ENCODE assay signal across 1 cellular context in the genomic region with DNA sequence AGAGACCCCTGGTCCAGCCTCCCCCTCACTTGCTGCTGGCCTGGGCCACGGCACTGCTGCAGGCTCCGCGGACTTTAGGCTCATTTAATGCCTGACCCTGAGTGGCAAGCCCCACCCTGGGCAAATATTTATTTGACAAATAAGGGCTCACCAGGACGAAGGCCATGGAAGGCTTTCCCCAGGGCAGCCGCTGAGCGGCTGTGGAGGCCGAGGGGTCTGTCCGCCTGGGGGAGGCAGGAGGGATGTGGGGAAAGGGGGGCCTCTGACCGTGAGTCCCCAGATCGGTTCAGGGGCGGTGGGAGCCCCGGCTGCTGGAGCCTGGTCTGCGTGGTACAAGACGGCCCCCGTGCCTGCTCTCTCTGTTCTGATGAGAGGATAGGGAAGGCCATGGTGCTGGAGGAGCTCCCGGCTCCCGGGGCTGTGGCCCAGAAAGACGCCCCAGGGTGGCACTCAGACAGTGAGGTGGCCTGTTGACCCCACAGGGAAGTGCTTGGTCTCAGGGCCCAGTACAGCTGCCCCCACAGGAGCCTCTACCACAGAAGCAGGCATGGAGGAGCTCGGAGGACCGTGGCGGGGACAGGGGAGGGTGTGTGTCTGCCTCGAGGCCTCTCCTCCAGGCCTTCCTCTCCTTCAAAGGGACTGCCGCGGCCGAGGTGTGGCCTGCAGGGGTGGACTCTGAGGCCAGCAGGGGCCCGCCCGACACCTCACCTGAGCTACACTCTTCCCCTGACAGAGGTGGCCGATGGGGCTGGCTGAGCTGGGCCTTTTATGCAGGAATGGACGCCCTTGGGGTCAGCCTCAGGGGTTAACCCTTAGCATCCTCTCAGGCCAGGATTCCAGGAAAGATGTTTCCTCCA.
TF ChIP-seq lines count a peak whose summit lies in the region.

No MANE protein-coding gene starts in this region.

TF ChIP-seq in HepG2, 621 proteins besides CTCF, POLR2A, EP300 and RAD21 (continued from another document and continues in another):
- TF ChIP-seq TAF1 (CRISPR knock-in tag; IDR thresholded peaks at IDR 0.05): no peak; the same call in 1 of the 2 replicates
- no peak for TF ChIP-seq SUZ12 (IDR thresholded peaks at IDR 0.05; ENCODE audit: low read depth, low read length)
- TF ChIP-seq SP5 (CRISPR knock-in tag; IDR thresholded peaks at IDR 0.05; ENCODE audit: borderline replicate concordance, low read depth): peak; percentile 91
- TF ChIP-seq ZNF557 (CRISPR knock-in tag; IDR thresholded peaks at IDR 0.05): no peak
- TF ChIP-seq, protein P1, sequence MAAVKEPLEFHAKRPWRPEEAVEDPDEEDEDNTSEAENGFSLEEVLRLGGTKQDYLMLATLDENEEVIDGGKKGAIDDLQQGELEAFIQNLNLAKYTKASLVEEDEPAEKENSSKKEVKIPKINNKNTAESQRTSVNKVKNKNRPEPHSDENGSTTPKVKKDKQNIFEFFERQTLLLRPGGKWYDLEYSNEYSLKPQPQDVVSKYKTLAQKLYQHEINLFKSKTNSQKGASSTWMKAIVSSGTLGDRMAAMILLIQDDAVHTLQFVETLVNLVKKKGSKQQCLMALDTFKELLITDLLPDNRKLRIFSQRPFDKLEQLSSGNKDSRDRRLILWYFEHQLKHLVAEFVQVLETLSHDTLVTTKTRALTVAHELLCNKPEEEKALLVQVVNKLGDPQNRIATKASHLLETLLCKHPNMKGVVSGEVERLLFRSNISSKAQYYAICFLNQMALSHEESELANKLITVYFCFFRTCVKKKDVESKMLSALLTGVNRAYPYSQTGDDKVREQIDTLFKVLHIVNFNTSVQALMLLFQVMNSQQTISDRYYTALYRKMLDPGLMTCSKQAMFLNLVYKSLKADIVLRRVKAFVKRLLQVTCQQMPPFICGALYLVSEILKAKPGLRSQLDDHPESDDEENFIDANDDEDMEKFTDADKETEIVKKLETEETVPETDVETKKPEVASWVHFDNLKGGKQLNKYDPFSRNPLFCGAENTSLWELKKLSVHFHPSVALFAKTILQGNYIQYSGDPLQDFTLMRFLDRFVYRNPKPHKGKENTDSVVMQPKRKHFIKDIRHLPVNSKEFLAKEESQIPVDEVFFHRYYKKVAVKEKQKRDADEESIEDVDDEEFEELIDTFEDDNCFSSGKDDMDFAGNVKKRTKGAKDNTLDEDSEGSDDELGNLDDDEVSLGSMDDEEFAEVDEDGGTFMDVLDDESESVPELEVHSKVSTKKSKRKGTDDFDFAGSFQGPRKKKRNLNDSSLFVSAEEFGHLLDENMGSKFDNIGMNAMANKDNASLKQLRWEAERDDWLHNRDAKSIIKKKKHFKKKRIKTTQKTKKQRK (IDR thresholded peaks at IDR 0.05; ENCODE audit: low read length): no peak
- TF ChIP-seq ZNF12 (CRISPR knock-in tag; IDR thresholded peaks at IDR 0.05): peak; percentile 25; the same call in 1 of the 2 replicates
- no peak for TF ChIP-seq HBP1 (CRISPR knock-in tag; IDR thresholded peaks at IDR 0.05; ENCODE audit: low read depth)
- TF ChIP-seq ZNF746 (CRISPR knock-in tag; IDR thresholded peaks at IDR 0.05): peak; percentile 45; the same call in 1 of the 2 replicates
- peak; percentile 48; the same call in 1 of the 2 replicates for TF ChIP-seq KMT2B (CRISPR knock-in tag; IDR thresholded peaks at IDR 0.05)
- TF ChIP-seq, protein P2, sequence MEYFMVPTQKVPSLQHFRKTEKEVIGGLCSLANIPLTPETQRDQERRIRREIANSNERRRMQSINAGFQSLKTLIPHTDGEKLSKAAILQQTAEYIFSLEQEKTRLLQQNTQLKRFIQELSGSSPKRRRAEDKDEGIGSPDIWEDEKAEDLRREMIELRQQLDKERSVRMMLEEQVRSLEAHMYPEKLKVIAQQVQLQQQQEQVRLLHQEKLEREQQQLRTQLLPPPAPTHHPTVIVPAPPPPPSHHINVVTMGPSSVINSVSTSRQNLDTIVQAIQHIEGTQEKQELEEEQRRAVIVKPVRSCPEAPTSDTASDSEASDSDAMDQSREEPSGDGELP (IDR thresholded peaks at IDR 0.05; ENCODE audit: borderline replicate concordance, low read depth): peak; percentile 38; the same call in 1 of the 2 replicates
- peak; percentile 60 for TF ChIP-seq SP4 (CRISPR knock-in tag; IDR thresholded peaks at IDR 0.05)
- TF ChIP-seq MLLT10 (CRISPR knock-in tag; IDR thresholded peaks at IDR 0.05): no peak
- TF ChIP-seq ZNF333 (CRISPR knock-in tag; IDR thresholded peaks at IDR 0.05; ENCODE audit: borderline replicate concordance): no peak; the same call in 1 of the 2 replicates
- 0 out of 2 replicates have a peak, but pooled peaks have one; percentile 49 for TF ChIP-seq ZNF850 (CRISPR knock-in tag; conservative IDR thresholded peaks at IDR 0.05)
- TF ChIP-seq ZNF598 (CRISPR knock-in tag; IDR thresholded peaks at IDR 0.05; ENCODE audit: borderline replicate concordance): no peak
- TF ChIP-seq, protein P3, sequence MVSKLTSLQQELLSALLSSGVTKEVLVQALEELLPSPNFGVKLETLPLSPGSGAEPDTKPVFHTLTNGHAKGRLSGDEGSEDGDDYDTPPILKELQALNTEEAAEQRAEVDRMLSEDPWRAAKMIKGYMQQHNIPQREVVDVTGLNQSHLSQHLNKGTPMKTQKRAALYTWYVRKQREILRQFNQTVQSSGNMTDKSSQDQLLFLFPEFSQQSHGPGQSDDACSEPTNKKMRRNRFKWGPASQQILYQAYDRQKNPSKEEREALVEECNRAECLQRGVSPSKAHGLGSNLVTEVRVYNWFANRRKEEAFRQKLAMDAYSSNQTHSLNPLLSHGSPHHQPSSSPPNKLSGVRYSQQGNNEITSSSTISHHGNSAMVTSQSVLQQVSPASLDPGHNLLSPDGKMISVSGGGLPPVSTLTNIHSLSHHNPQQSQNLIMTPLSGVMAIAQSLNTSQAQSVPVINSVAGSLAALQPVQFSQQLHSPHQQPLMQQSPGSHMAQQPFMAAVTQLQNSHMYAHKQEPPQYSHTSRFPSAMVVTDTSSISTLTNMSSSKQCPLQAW (CRISPR knock-in tag; IDR thresholded peaks at IDR 0.05): peak; percentile 86
- TF ChIP-seq, protein P4, sequence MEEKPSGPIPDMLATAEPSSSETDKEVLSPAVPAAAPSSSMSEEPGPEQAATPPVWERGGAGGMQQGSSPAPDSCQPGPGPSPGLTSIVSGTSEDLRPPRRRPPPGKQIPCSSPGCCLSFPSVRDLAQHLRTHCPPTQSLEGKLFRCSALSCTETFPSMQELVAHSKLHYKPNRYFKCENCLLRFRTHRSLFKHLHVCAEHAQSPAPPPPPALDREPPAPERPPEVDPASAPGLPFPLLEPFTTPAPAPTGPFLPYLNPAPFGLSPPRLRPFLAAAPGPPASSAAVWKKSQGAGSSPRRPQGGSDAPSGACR (CRISPR knock-in tag; IDR thresholded peaks at IDR 0.05): no peak
- no peak for TF ChIP-seq MZF1 (CRISPR knock-in tag; IDR thresholded peaks at IDR 0.05; ENCODE audit: borderline replicate concordance)
- TF ChIP-seq ZNF20 (CRISPR knock-in tag; IDR thresholded peaks at IDR 0.05): no peak
- peak; percentile 54; the same call in 1 of the 2 replicates for TF ChIP-seq BRF2 (CRISPR knock-in tag; IDR thresholded peaks at IDR 0.05)
- TF ChIP-seq CAMTA2 (CRISPR knock-in tag; IDR thresholded peaks at IDR 0.05; ENCODE audit: borderline replicate concordance): no peak
- TF ChIP-seq TEF (CRISPR knock-in tag; IDR thresholded peaks at IDR 0.05): no peak
- TF ChIP-seq SP1 (IDR thresholded peaks at IDR 0.05): no peak
- peak; percentile 36; the same call in 1 of the 2 replicates for TF ChIP-seq SP1 (CRISPR knock-in tag; IDR thresholded peaks at IDR 0.05)
- TF ChIP-seq SP2 (CRISPR knock-in tag; IDR thresholded peaks at IDR 0.05): no peak
- peak; percentile 85 for TF ChIP-seq DPF2 (CRISPR knock-in tag; IDR thresholded peaks at IDR 0.05; ENCODE audit: borderline replicate concordance, low read depth)
- 0 out of 2 replicates have a peak, but pooled peaks have one; percentile 75 for TF ChIP-seq ZNF337 (CRISPR knock-in tag; IDR thresholded peaks at IDR 0.05; ENCODE audit: borderline replicate concordance, low read depth)
- TF ChIP-seq MIXL1 (CRISPR knock-in tag; IDR thresholded peaks at IDR 0.05): peak; percentile 68
- TF ChIP-seq SMC3 (IDR thresholded peaks at IDR 0.05; ENCODE audit: low read length): no peak
- no peak for TF ChIP-seq ZNF674 (CRISPR knock-in tag; IDR thresholded peaks at IDR 0.05; ENCODE audit: low read depth)
- TF ChIP-seq, protein P5, sequence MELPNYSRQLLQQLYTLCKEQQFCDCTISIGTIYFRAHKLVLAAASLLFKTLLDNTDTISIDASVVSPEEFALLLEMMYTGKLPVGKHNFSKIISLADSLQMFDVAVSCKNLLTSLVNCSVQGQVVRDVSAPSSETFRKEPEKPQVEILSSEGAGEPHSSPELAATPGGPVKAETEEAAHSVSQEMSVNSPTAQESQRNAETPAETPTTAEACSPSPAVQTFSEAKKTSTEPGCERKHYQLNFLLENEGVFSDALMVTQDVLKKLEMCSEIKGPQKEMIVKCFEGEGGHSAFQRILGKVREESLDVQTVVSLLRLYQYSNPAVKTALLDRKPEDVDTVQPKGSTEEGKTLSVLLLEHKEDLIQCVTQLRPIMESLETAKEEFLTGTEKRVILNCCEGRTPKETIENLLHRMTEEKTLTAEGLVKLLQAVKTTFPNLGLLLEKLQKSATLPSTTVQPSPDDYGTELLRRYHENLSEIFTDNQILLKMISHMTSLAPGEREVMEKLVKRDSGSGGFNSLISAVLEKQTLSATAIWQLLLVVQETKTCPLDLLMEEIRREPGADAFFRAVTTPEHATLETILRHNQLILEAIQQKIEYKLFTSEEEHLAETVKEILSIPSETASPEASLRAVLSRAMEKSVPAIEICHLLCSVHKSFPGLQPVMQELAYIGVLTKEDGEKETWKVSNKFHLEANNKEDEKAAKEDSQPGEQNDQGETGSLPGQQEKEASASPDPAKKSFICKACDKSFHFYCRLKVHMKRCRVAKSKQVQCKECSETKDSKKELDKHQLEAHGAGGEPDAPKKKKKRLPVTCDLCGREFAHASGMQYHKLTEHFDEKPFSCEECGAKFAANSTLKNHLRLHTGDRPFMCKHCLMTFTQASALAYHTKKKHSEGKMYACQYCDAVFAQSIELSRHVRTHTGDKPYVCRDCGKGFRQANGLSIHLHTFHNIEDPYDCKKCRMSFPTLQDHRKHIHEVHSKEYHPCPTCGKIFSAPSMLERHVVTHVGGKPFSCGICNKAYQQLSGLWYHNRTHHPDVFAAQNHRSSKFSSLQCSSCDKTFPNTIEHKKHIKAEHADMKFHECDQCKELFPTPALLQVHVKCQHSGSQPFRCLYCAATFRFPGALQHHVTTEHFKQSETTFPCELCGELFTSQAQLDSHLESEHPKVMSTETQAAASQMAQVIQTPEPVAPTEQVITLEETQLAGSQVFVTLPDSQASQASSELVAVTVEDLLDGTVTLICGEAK (IDR thresholded peaks at IDR 0.05): no peak
- TF ChIP-seq, protein P5 (CRISPR knock-in tag; IDR thresholded peaks at IDR 0.05): no peak; the same call in 1 of the 2 replicates
- TF ChIP-seq ZFAT (CRISPR knock-in tag; conservative IDR thresholded peaks at IDR 0.05): no peak
- TF ChIP-seq, protein P6, sequence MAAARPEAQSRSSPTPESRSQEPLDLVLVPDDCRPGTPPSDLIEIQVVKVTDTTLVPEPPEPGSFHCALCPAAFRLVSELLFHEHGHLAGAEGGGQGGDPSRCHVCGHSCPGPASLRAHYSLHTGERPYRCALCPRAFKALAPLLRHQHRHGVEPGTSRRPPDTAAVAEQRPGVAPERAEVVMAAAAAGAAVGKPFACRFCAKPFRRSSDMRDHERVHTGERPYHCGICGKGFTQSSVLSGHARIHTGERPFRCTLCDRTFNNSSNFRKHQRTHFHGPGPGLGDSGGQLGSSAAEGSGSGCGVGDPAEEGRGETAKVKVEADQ (CRISPR knock-in tag; IDR thresholded peaks at IDR 0.05; ENCODE audit: borderline replicate concordance): no peak
